Comparison of ENCODE assay signal across 1 cellular context in the genomic region with DNA sequence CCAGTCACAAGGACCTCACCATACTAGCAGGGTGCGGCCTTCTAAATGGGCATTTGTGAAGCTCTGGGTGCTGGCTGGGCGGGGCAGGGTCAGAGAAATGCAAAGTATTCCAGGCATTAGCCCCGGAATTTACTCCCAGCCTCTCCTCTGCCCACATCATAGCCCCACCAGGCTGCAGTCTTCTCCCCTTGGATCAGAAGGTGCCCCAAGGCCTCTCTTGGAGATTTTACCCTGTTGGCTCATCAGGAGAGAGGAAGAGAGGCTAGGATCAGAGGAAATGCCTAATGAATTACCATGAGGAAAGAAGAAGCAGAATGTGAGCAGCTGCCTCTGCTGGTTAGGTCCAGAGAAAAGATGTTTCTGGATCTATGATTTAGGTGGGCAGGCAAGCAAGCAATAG.
A peak's percentile ranks its signal among the peaks of the same experiment; 100 is the strongest.
TF ChIP-seq lines count a peak whose summit lies in the region.

No MANE protein-coding gene starts in this region.

TF ChIP-seq in H1, 55 proteins besides CTCF, POLR2A, EP300 and RAD21:
- TF ChIP-seq ZNF274 (IDR thresholded peaks at IDR 0.05; ENCODE audit: borderline replicate concordance, extremely low read depth, low read length) (no peak), RXRA (IDR thresholded peaks at IDR 0.05; ENCODE audit: insufficient read depth, low read depth, low read length) (no peak), TEAD4 (IDR thresholded peaks at IDR 0.05; ENCODE audit: low read depth, low read length) (peak; percentile 80; the same call in 1 of the 2 replicates)
- TF ChIP-seq, protein P1, sequence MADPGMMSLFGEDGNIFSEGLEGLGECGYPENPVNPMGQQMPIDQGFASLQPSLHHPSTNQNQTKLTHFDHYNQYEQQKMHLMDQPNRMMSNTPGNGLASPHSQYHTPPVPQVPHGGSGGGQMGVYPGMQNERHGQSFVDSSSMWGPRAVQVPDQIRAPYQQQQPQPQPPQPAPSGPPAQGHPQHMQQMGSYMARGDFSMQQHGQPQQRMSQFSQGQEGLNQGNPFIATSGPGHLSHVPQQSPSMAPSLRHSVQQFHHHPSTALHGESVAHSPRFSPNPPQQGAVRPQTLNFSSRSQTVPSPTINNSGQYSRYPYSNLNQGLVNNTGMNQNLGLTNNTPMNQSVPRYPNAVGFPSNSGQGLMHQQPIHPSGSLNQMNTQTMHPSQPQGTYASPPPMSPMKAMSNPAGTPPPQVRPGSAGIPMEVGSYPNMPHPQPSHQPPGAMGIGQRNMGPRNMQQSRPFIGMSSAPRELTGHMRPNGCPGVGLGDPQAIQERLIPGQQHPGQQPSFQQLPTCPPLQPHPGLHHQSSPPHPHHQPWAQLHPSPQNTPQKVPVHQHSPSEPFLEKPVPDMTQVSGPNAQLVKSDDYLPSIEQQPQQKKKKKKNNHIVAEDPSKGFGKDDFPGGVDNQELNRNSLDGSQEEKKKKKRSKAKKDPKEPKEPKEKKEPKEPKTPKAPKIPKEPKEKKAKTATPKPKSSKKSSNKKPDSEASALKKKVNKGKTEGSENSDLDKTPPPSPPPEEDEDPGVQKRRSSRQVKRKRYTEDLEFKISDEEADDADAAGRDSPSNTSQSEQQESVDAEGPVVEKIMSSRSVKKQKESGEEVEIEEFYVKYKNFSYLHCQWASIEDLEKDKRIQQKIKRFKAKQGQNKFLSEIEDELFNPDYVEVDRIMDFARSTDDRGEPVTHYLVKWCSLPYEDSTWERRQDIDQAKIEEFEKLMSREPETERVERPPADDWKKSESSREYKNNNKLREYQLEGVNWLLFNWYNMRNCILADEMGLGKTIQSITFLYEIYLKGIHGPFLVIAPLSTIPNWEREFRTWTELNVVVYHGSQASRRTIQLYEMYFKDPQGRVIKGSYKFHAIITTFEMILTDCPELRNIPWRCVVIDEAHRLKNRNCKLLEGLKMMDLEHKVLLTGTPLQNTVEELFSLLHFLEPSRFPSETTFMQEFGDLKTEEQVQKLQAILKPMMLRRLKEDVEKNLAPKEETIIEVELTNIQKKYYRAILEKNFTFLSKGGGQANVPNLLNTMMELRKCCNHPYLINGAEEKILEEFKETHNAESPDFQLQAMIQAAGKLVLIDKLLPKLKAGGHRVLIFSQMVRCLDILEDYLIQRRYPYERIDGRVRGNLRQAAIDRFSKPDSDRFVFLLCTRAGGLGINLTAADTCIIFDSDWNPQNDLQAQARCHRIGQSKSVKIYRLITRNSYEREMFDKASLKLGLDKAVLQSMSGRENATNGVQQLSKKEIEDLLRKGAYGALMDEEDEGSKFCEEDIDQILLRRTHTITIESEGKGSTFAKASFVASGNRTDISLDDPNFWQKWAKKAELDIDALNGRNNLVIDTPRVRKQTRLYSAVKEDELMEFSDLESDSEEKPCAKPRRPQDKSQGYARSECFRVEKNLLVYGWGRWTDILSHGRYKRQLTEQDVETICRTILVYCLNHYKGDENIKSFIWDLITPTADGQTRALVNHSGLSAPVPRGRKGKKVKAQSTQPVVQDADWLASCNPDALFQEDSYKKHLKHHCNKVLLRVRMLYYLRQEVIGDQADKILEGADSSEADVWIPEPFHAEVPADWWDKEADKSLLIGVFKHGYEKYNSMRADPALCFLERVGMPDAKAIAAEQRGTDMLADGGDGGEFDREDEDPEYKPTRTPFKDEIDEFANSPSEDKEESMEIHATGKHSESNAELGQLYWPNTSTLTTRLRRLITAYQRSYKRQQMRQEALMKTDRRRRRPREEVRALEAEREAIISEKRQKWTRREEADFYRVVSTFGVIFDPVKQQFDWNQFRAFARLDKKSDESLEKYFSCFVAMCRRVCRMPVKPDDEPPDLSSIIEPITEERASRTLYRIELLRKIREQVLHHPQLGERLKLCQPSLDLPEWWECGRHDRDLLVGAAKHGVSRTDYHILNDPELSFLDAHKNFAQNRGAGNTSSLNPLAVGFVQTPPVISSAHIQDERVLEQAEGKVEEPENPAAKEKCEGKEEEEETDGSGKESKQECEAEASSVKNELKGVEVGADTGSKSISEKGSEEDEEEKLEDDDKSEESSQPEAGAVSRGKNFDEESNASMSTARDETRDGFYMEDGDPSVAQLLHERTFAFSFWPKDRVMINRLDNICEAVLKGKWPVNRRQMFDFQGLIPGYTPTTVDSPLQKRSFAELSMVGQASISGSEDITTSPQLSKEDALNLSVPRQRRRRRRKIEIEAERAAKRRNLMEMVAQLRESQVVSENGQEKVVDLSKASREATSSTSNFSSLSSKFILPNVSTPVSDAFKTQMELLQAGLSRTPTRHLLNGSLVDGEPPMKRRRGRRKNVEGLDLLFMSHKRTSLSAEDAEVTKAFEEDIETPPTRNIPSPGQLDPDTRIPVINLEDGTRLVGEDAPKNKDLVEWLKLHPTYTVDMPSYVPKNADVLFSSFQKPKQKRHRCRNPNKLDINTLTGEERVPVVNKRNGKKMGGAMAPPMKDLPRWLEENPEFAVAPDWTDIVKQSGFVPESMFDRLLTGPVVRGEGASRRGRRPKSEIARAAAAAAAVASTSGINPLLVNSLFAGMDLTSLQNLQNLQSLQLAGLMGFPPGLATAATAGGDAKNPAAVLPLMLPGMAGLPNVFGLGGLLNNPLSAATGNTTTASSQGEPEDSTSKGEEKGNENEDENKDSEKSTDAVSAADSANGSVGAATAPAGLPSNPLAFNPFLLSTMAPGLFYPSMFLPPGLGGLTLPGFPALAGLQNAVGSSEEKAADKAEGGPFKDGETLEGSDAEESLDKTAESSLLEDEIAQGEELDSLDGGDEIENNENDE (IDR thresholded peaks at IDR 0.05; ENCODE audit: insufficient replicate concordance, low read length) = no peak
TF ChIP-seq in H1: peak in this region for 1.
